ENCODE assay signal across 9 cellular contexts in the genomic region with DNA sequence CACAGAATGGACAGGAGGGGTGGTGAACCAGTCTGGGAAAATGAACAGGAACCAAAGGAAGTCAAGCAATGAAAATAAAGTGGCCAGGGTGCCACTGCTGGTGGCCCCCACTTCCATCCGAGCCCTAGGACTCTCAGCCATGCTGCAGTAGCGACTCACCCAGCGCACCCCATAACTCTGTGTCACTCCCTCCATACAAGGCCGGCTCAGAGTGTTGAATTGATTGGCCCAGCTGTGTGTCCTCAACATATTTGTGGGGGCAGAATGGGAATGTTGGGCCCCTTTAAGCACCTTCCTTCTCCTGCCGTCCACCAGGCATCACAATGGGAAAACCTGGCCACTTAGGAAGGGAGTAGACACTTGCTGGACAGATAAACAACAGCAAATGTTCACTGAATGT.
"Had no signal": no experiment of that assay in that cellular context is flagged by ENCODE, and none has a peak within 500 bp of the region (broad histone marks: within the 10 kb centered on the region; RNA-seq: fewer than 3 reads in every experiment).

No MANE protein-coding gene starts in this region.

- DNase-seq: GM23248, GOT3, H9, HCEC 1CT, KG1 had no signal

- H3K4me3 ChIP-seq: GM23248, K562 had no signal

- H3K9ac ChIP-seq: GM23248 had no signal

- FAIRE-seq: H54, HepG2, K562 had no signal

- H2AFZ ChIP-seq: GM23248 had no signal

- H3K27ac ChIP-seq: GM23248, HL-60 had no signal

- ATAC-seq: HepG2, K562 had no signal
